8 cellular contexts compared by ENCODE assay signal in genomic region chr10:21292763-21293517, GRCh38.
DNase-seq lines count a peak whose midpoint lies in the region; ATAC-seq and TF ChIP-seq lines count a peak whose summit lies in the region.

No MANE protein-coding gene starts in this region.

- H3K36me3 ChIP-seq in HUES64 (ENCODE audit: insufficient read depth, low read length) (no peaks in the 10 kb centered on the region), suprapubic skin (no peaks in the 10 kb centered on the region)

- H3K4me1 ChIP-seq in HUES64 (ENCODE audit: insufficient read depth, low read length) = peaks cover 72% of the 10 kb centered on the region
- H3K4me1 ChIP-seq in suprapubic skin = peaks cover 28% of the 10 kb centered on the region

- no peak for TF ChIP-seq CTCF in suprapubic skin (IDR thresholded peaks at IDR 0.05)

- H3K9ac ChIP-seq in HUES64 (ENCODE audit: low read depth, low read length) = peak overlapping the region; percentile 92

- H3K9me3 ChIP-seq in HUES64 (ENCODE audit: insufficient read depth, low read depth, low read length) (no peaks in the 10 kb centered on the region), suprapubic skin (no peaks in the 10 kb centered on the region)

- H3K4me3 ChIP-seq in HUES64 (ENCODE audit: low read length) (peak overlapping the region; percentile 64), suprapubic skin (peak overlapping the region; percentile 2)

- H3K27me3 ChIP-seq in HUES64 (ENCODE audit: insufficient read depth, low read length) (no peaks in the 10 kb centered on the region), suprapubic skin (no peaks in the 10 kb centered on the region)

- DNase-seq in 8988T = peak; percentile 34
- peak; percentile 94 for DNase-seq in cerebellar cortex (ENCODE audit: low spot score)
- peak; percentile 99 for DNase-seq in kidney glomerular epithelial cell (lab: John Stamatoyannopoulos, UW)
- DNase-seq in suprapubic skin (ENCODE audit: low spot score in 2 of 2) = peak; percentile 80 to 84
- no peak for DNase-seq in activated CD8-positive, alpha-beta memory T cell treated with anti-CD3 and anti-CD28 coated beads for 24 hours

- H3K27ac ChIP-seq in HUES64 (ENCODE audit: low read depth, low read length) (peak overlapping the region; percentile 98), suprapubic skin (peak overlapping the region; percentile 72)

- WGBS in HUES64 = 1% methylated on average over 11 of the region's 14 CpGs
- WGBS in suprapubic skin = 3% methylated on average over 14 of the region's 14 CpGs

- ATAC-seq in HG03280 (IDR thresholded peaks at IDR 0.05; ENCODE audit: unreplicated experiment) (no peak), GM18511 (IDR thresholded peaks at IDR 0.05; ENCODE audit: unreplicated experiment) (no peak)

- TF ChIP-seq POLR2A in suprapubic skin (IDR thresholded peaks at IDR 0.05) = no peak

- no peak for TF ChIP-seq EP300 in suprapubic skin (IDR thresholded peaks at IDR 0.05)
